20 cellular contexts compared by ENCODE assay signal in genomic region chr3:84980011-84980410, GRCh38. TPM values are rescaled to one million over a fixed set of nuclear protein-coding genes. Genes with fewer than 3 reads are reported as not detected.
DNase-seq lines count a peak whose midpoint lies in the region; ATAC-seq and TF ChIP-seq lines count a peak whose summit lies in the region.
"Had no signal": no experiment of that assay in that cellular context is flagged by ENCODE, and none has a peak within 500 bp of the region (broad histone marks: within the 10 kb centered on the region; RNA-seq: fewer than 3 reads in every experiment).

No MANE protein-coding gene starts in this region.

- H3K4me1 ChIP-seq in GM23338 (ENCODE audit: insufficient read depth) (peaks cover 35% of the 10 kb centered on the region), SJCRH30 (peaks cover 23% of the 10 kb centered on the region)
- H3K4me1 ChIP-seq: parathyroid adenoma, suprapubic skin, uterus had no signal

- H3K27me3 ChIP-seq in GM23338 (ENCODE audit: insufficient read depth), result no peaks in the 10 kb centered on the region
- no peaks in the 10 kb centered on the region for H3K27me3 ChIP-seq in SJCRH30
- H3K27me3 ChIP-seq: suprapubic skin, uterus had no signal

- H3K9me3 Mint-ChIP-seq in GM23338 (no peaks in the 10 kb centered on the region; the same call in 2 of the 3 replicates), glutamatergic neuron (ENCODE audit: unreplicated experiment) (no peaks in the 10 kb centered on the region)
- H3K9me3 Mint-ChIP-seq: activated T-helper 17 cell treated with anti-CD3 and anti-CD28 coated beads, Interleukin-2, amount 50 U/mL, for 72 hours; memory B cell had no signal

- H3K9me3 ChIP-seq in SJCRH30 (replicated peaks), result no peaks in the 10 kb centered on the region
- H3K9me3 ChIP-seq: suprapubic skin, uterus had no signal

- no peak overlapping the region for H3K4me2 ChIP-seq in GM23338

- H4K20me1 ChIP-seq in GM23338 (replicated peaks; ENCODE audit: insufficient read depth), result no peaks in the 10 kb centered on the region

- no peaks in the 10 kb centered on the region for H3K36me3 ChIP-seq in GM23338 (ENCODE audit: insufficient read depth)
- no peaks in the 10 kb centered on the region for H3K36me3 ChIP-seq in SJCRH30
- H3K36me3 ChIP-seq: suprapubic skin, uterus had no signal

- H3K9me2 ChIP-seq in GM23338 (ENCODE audit: insufficient read depth), result no peaks in the 10 kb centered on the region

- DNase-seq in GM23338 (ENCODE audit: low spot score) (no peak), SJCRH30 (peak; percentile 69 to 78), glutamatergic neuron (peak; percentile 31), posterior cingulate gyrus (peak; percentile 40 to 94 (median 66)), T-helper 9 cell (no peak), CD1c-positive myeloid dendritic cell (ENCODE audit: extremely low spot score) (no peak), omental fat pad (ENCODE audit: low spot score) (no peak)
- DNase-seq: CD4-positive, CD25-positive, alpha-beta regulatory T cell; effector memory CD4-positive, alpha-beta T cell; foreskin melanocyte; naive B cell; NCI-H1048; uterus had no signal

- H3K4me1 Mint-ChIP-seq in GM23338 (peaks cover 42% of the 10 kb centered on the region), glutamatergic neuron (ENCODE audit: low read depth, unreplicated experiment) (peaks cover 25% of the 10 kb centered on the region)
- H3K4me1 Mint-ChIP-seq: activated T-helper 17 cell treated with anti-CD3 and anti-CD28 coated beads, Interleukin-2, amount 50 U/mL, for 72 hours; CD4-positive, CD25-positive, alpha-beta regulatory T cell; memory B cell; naive B cell had no signal

- ATAC-seq in GM23338 (peak; percentile 63), GM19455 (IDR thresholded peaks at IDR 0.05; ENCODE audit: unreplicated experiment) (no peak), omental fat pad (ENCODE audit: low FRiP score) (no peak)
- ATAC-seq: activated naive CD4-positive, alpha-beta T cell treated with anti-CD3 and anti-CD28 coated beads, Interleukin-2, amount 50 U/mL, for 72 hours; activated T-helper 17 cell treated with anti-CD3 and anti-CD28 coated beads, Interleukin-2, amount 50 U/mL, for 72 hours had no signal

- no peak overlapping the region for H2AFZ ChIP-seq in GM23338
- H2AFZ ChIP-seq: parathyroid adenoma had no signal

- peaks cover 8% of the 10 kb centered on the region for H3K79me2 ChIP-seq in GM23338 (replicated peaks; ENCODE audit: insufficient read depth)
- H3K79me2 ChIP-seq: parathyroid adenoma had no signal

- 0 out of 2 replicates have a peak overlapping the region, but pooled peaks have one; percentile 19 for H3K27ac Mint-ChIP-seq in GM23338
- H3K27ac Mint-ChIP-seq in glutamatergic neuron (ENCODE audit: unreplicated experiment), result no peak overlapping the region
- H3K27ac Mint-ChIP-seq: activated naive CD4-positive, alpha-beta T cell treated with anti-CD3 and anti-CD28 coated beads, Interleukin-2, amount 50 U/mL, for 72 hours; activated T-helper 17 cell treated with anti-CD3 and anti-CD28 coated beads, Interleukin-2, amount 50 U/mL, for 72 hours; CD4-positive, CD25-positive, alpha-beta regulatory T cell; memory B cell had no signal

- TF ChIP-seq CTCF in GM23338 (conservative IDR thresholded peaks at IDR 0.05; ENCODE audit: low read depth in 2 of 2), result no peak
- TF ChIP-seq CTCF in glutamatergic neuron (IDR thresholded peaks at IDR 0.05; ENCODE audit: partially characterized antibody, unreplicated experiment), result no peak
- no peak for TF ChIP-seq CTCF in omental fat pad (IDR thresholded peaks at IDR 0.05)

- H3K36me3 Mint-ChIP-seq in GM23338 (ENCODE audit: low read depth), result no peaks in the 10 kb centered on the region
- no peaks in the 10 kb centered on the region for H3K36me3 Mint-ChIP-seq in glutamatergic neuron (ENCODE audit: unreplicated experiment)
- H3K36me3 Mint-ChIP-seq: activated naive CD4-positive, alpha-beta T cell treated with anti-CD3 and anti-CD28 coated beads, Interleukin-2, amount 50 U/mL, for 72 hours; CD4-positive, CD25-positive, alpha-beta regulatory T cell; memory B cell; naive B cell had no signal

- H3K4me3 ChIP-seq in GM23338 (no peak overlapping the region), SJCRH30 (no peak overlapping the region)
- H3K4me3 ChIP-seq: suprapubic skin, uterus had no signal

- H3K27me3 Mint-ChIP-seq in GM23338 (ENCODE audit: insufficient read depth, low read depth, poor library complexity) (no peaks in the 10 kb centered on the region), glutamatergic neuron (ENCODE audit: unreplicated experiment) (no peaks in the 10 kb centered on the region)
- H3K27me3 Mint-ChIP-seq: activated T-helper 17 cell treated with anti-CD3 and anti-CD28 coated beads, Interleukin-2, amount 50 U/mL, for 72 hours; CD4-positive, CD25-positive, alpha-beta regulatory T cell; memory B cell; naive B cell had no signal

- no peak overlapping the region for H3K4me3 Mint-ChIP-seq in GM23338
- H3K4me3 Mint-ChIP-seq in glutamatergic neuron (ENCODE audit: unreplicated experiment), result no peak overlapping the region
- H3K4me3 Mint-ChIP-seq: activated T-helper 17 cell treated with anti-CD3 and anti-CD28 coated beads, Interleukin-2, amount 50 U/mL, for 72 hours; CD4-positive, CD25-positive, alpha-beta regulatory T cell; memory B cell; naive B cell had no signal

- no peak overlapping the region for H3K27ac ChIP-seq in GM23338 (ENCODE audit: low read depth)
- H3K27ac ChIP-seq in SJCRH30, result peak overlapping the region; percentile 37; the same call in 1 of the 2 replicates
- H3K27ac ChIP-seq: parathyroid adenoma, suprapubic skin, uterus had no signal

- H3F3A ChIP-seq in GM23338 (replicated peaks; ENCODE audit: low read depth), result no peaks in the 10 kb centered on the region

- intact Hi-C loops in posterior cingulate gyrus (cut with DNase I), result no loop called here

TF ChIP-seq in GM23338, 12 proteins besides CTCF, POLR2A, EP300 and RAD21:
- TF ChIP-seq ZNF331 (CRISPR knock-in tag; IDR thresholded peaks at IDR 0.05; ENCODE audit: low read depth) (no peak), POLR2AphosphoS5 (IDR thresholded peaks at IDR 0.05; ENCODE audit: low read depth) (no peak), ZNF114 (CRISPR knock-in tag; IDR thresholded peaks at IDR 0.05) (no peak), NANOG (IDR thresholded peaks at IDR 0.05; ENCODE audit: borderline replicate concordance) (no peak), EZH2 (IDR thresholded peaks at IDR 0.05; ENCODE audit: low read depth, unreplicated experiment) (no peak), STAT1 (IDR thresholded peaks at IDR 0.05; ENCODE audit: unreplicated experiment) (no peak), REST (IDR thresholded peaks at IDR 0.05; ENCODE audit: unreplicated experiment) (no peak), EZH2phosphoT487 (IDR thresholded peaks at IDR 0.05; ENCODE audit: unreplicated experiment) (no peak), JUNB (IDR thresholded peaks at IDR 0.05; ENCODE audit: unreplicated experiment) (no peak), CREB1 (CRISPR knock-in tag; IDR thresholded peaks at IDR 0.05; ENCODE audit: low read depth) (no peak)

RNA-seq across cellular contexts. Expression of gene CADM2, which starts 21.2 kb away (rescaled TPM):
- 13.3 and 16.4 TPM in 2 replicates for total RNA-seq in GM23338 (2014; rRNA removed; shearing (Covaris generic))
- 31.5 and 47.5 TPM in 2 replicates for polyA plus RNA-seq in GM23338 (2016; fragmentation: Nextera tagmentation; extraction: Ambion mirVana)
- total RNA-seq in SJCRH30 (2014; rRNA removed; shearing (Covaris generic)), result 12.0 and 20.8 TPM in 2 replicates
- total RNA-seq in glutamatergic neuron (ENCODE audit: unreplicated experiment) (233 TPM), omental fat pad (10 to 100 TPM in 1 of 4 donors, 1 to 10 TPM in 3; 1.7 to 34.7 (median 7.9) TPM)
- total RNA-seq: activated naive CD4-positive, alpha-beta T cell treated with anti-CD3 and anti-CD28 coated beads, Interleukin-2, amount 50 U/mL, for 72 hours; activated T-helper 17 cell treated with anti-CD3 and anti-CD28 coated beads, Interleukin-2, amount 50 U/mL, for 72 hours; CD4-positive, CD25-positive, alpha-beta regulatory T cell had no signal
- polyA plus RNA-seq: AG04450; CD4-positive, CD25-positive, alpha-beta regulatory T cell had no signal

Comparison
In these comparisons a context has a peak if more than half of its experiments do, and no peak if none do; other contexts are left out.
1. DNase-seq: peak in SJCRH30 (2 of 2), glutamatergic neuron (single experiment) and posterior cingulate gyrus (10 of 10); none in GM23338 (single experiment), T-helper 9 cell (single experiment), CD1c-positive myeloid dendritic cell (single experiment) and omental fat pad (single experiment).